In the genomic region with DNA sequence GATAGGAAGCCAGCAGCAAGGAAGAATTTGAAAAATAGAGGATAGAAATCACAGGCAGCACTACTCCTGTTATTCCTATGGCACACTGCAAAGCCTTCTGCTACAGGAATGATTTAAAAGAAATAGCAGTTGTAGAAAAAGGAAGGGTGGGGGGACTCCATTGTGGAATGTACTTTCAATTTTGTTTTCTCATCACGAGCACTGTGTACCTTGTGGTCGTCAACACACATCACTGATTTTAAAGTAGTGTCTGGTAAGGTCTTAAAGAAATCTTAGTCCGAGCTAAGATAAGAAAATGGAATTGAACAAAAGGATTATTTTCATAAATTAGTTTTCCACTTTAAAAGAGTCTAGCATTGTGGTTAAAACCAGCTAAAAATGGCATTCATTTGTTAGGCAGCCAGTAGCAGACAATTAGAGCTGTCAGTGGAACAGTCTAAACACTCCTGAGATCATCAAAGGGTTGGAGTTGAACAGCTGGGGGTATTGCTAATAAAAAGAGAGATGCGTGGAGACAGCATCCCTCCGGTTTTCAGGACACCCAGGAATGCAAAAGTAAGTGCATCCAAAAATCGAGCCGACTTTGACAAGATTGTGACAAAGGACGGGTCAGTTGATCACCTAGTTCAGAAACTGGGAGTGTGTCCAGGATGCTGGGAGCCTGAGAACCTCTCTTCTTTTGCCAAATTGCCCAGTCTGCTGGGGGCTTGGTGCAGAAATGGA, we compare ENCODE assay signal across 23 cellular contexts.
DNase-seq lines count a peak whose midpoint lies in the region; TF ChIP-seq lines count a peak whose summit lies in the region.
"Had no signal": no experiment of that assay in that cellular context is flagged by ENCODE, and none has a peak within 500 bp of the region (broad histone marks: within the 10 kb centered on the region; RNA-seq: fewer than 3 reads in every experiment).

No MANE protein-coding gene starts in this region.

- peak overlapping the region; percentile 65 for H3K27ac Mint-ChIP-seq in neural progenitor cell
- H3K27ac Mint-ChIP-seq in activated T-helper 1 cell treated with anti-CD3 and anti-CD28 coated beads, Interleukin-12 subunit alpha, Interleukin-12 subunit beta, Interleukin-2, Interleukin-4 antibody, amounts not matched to agents 30 ng/mL and 10 ng/mL and 1 ng/mL, durations not matched to agents 14 hours and 24 hours and 36 hours = no peak overlapping the region
- H3K27ac Mint-ChIP-seq: GM23338, IgD-negative memory B cell had no signal

- CTCF ChIA-PET in HEK293 (lab: Yijun Ruan, JAX) = interaction anchor here (0.6 to 1.2 kb wide), 2 partner anchors 27 to 84 kb away, joined by 3 to 6 read pairs; no protein-coding TSS in a partner anchor

- H3F3A ChIP-seq in neural progenitor cell (ENCODE audit: low read depth) = peaks cover 6% of the 10 kb centered on the region

- H3K27ac ChIP-seq in HEK293 (ENCODE audit: extremely low read depth, low read depth, low read length) = no peak overlapping the region
- no peak overlapping the region for H3K27ac ChIP-seq in neural progenitor cell
- H3K27ac ChIP-seq: PC-9, RWPE1 had no signal

- H3K4me1 Mint-ChIP-seq in neural progenitor cell = peaks cover 48% of the 10 kb centered on the region
- no peaks in the 10 kb centered on the region for H3K4me1 Mint-ChIP-seq in activated T-helper 1 cell treated with anti-CD3 and anti-CD28 coated beads, Interleukin-12 subunit alpha, Interleukin-12 subunit beta, Interleukin-2, Interleukin-4 antibody, amounts not matched to agents 30 ng/mL and 10 ng/mL and 1 ng/mL, durations not matched to agents 14 hours and 24 hours and 36 hours (ENCODE audit: low read depth)

- no peak overlapping the region for H2AFZ ChIP-seq in neural progenitor cell (replicated peaks)
- H2AFZ ChIP-seq: GM23338, PC-9 had no signal

- peaks cover 9% of the 10 kb centered on the region for H3K27me3 Mint-ChIP-seq in neural progenitor cell (ENCODE audit: insufficient read depth, low read depth)
- H3K27me3 Mint-ChIP-seq in activated T-helper 1 cell treated with anti-CD3 and anti-CD28 coated beads, Interleukin-12 subunit alpha, Interleukin-12 subunit beta, Interleukin-2, Interleukin-4 antibody, amounts not matched to agents 30 ng/mL and 10 ng/mL and 1 ng/mL, durations not matched to agents 14 hours and 24 hours and 36 hours (ENCODE audit: insufficient read depth) = peaks cover 2% of the 10 kb centered on the region

- H3K4me2 ChIP-seq in neural progenitor cell = no peak overlapping the region
- H3K4me2 ChIP-seq: GM23338, PC-9, SK-N-SH had no signal

- intact Hi-C loops in activated T-helper 1 cell treated with anti-CD3 and anti-CD28 coated beads, Interleukin-12 subunit alpha, Interleukin-12 subunit beta, Interleukin-2, Interleukin-4 antibody, amounts not matched to agents 30 ng/mL and 10 ng/mL and 1 ng/mL, durations not matched to agents 14 hours and 24 hours and 36 hours (cut with micrococcal nuclease) = no loop called here

- no peak overlapping the region for H3K9ac ChIP-seq in neural progenitor cell
- H3K9ac ChIP-seq: SK-N-SH had no signal

- H3K4me1 ChIP-seq in HEK293 (ENCODE audit: control insufficient read depth, insufficient read depth, low read length) (no peaks in the 10 kb centered on the region), neural progenitor cell (peaks cover 38% of the 10 kb centered on the region)
- H3K4me1 ChIP-seq: BE2C had no signal

- H3K27me3 ChIP-seq in neural progenitor cell = no peaks in the 10 kb centered on the region
- H3K27me3 ChIP-seq: BE2C had no signal

- DNase-seq in G401 (ENCODE audit: low spot score) = peak; percentile 49
- peak; percentile 55 for DNase-seq in astrocyte of the cerebellum (ENCODE audit: low read depth)
- no peak for DNase-seq in neural progenitor cell (ENCODE audit: low spot score)
- DNase-seq in DMS53 (lab: John Stamatoyannopoulos, UW) = no peak
- no peak for DNase-seq in activated T-helper 1 cell treated with anti-CD3 and anti-CD28 coated beads, Interleukin-12 subunit alpha, Interleukin-12 subunit beta, Interleukin-2, Interleukin-4 antibody, amounts not matched to agents 30 ng/mL and 10 ng/mL and 1 ng/mL, durations not matched to agents 14 hours and 24 hours and 36 hours (ENCODE audit: low spot score)
- DNase-seq in NCI-H2029 (lab: John Stamatoyannopoulos, UW) = no peak
- DNase-seq: BE2C, DMS79, Karpas-422, MV-4-11, NCI-H1930, NCI-H2171, NCI-H345, NCI-H524, NCI-H82, PC-9, SIG-M5, SK-N-SH had no signal

- H3K9me3 Mint-ChIP-seq in neural progenitor cell = peaks cover 2% of the 10 kb centered on the region
- no peaks in the 10 kb centered on the region for H3K9me3 Mint-ChIP-seq in activated T-helper 1 cell treated with anti-CD3 and anti-CD28 coated beads, Interleukin-12 subunit alpha, Interleukin-12 subunit beta, Interleukin-2, Interleukin-4 antibody, amounts not matched to agents 30 ng/mL and 10 ng/mL and 1 ng/mL, durations not matched to agents 14 hours and 24 hours and 36 hours
- H3K9me3 Mint-ChIP-seq: GM23338 had no signal

- TF ChIP-seq CTCF in HEK293 (tag by site-specific recombination; IDR thresholded peaks at IDR 0.05) = no peak
- TF ChIP-seq CTCF in astrocyte of the cerebellum (IDR thresholded peaks at IDR 0.05; ENCODE audit: low read depth, low read length, missing control alignments) = no peak
- TF ChIP-seq CTCF in neural progenitor cell (IDR thresholded peaks at IDR 0.05) = no peak

- POLR2A ChIA-PET in HEK293 (lab: Yijun Ruan, JAX) = no interaction called here

- in situ Hi-C loops in G401 (cut with HindIII; ENCODE audit: low sequenced_read_pairs) (no loop called here), astrocyte of the cerebellum (cut with HindIII; ENCODE audit: low sequenced_read_pairs) (no loop called here)

- H3K4me3 ChIP-seq in HEK293 (ENCODE audit: low read depth, low read length) (no peak overlapping the region), astrocyte of the cerebellum (ENCODE audit: low read depth, low read length) (no peak overlapping the region), neural progenitor cell (no peak overlapping the region)
- H3K4me3 ChIP-seq: GM23338, HAP-1, PC-9 had no signal

- peaks cover 18% of the 10 kb centered on the region for H3K36me3 Mint-ChIP-seq in neural progenitor cell
- H3K36me3 Mint-ChIP-seq in activated T-helper 1 cell treated with anti-CD3 and anti-CD28 coated beads, Interleukin-12 subunit alpha, Interleukin-12 subunit beta, Interleukin-2, Interleukin-4 antibody, amounts not matched to agents 30 ng/mL and 10 ng/mL and 1 ng/mL, durations not matched to agents 14 hours and 24 hours and 36 hours (ENCODE audit: low read depth) = no peaks in the 10 kb centered on the region
- H3K36me3 Mint-ChIP-seq: IgD-negative memory B cell had no signal

- no peaks in the 10 kb centered on the region for H3K36me3 ChIP-seq in HEK293 (ENCODE audit: control insufficient read depth in 2 of 2, insufficient read depth in 1 of 2, low read length in 2 of 2)
- no peaks in the 10 kb centered on the region for H3K36me3 ChIP-seq in neural progenitor cell
- H3K36me3 ChIP-seq: BE2C, HAP-1 had no signal

- H3K4me3 Mint-ChIP-seq in neural progenitor cell = no peak overlapping the region
- no peak overlapping the region for H3K4me3 Mint-ChIP-seq in activated T-helper 1 cell treated with anti-CD3 and anti-CD28 coated beads, Interleukin-12 subunit alpha, Interleukin-12 subunit beta, Interleukin-2, Interleukin-4 antibody, amounts not matched to agents 30 ng/mL and 10 ng/mL and 1 ng/mL, durations not matched to agents 14 hours and 24 hours and 36 hours
- H3K4me3 Mint-ChIP-seq: GM23338, IgD-negative memory B cell had no signal

- no peaks in the 10 kb centered on the region for H4K20me1 ChIP-seq in neural progenitor cell (ENCODE audit: low read depth)

- no peaks in the 10 kb centered on the region for H3K79me2 ChIP-seq in neural progenitor cell (ENCODE audit: low read depth)

- H3K9me3 ChIP-seq in HEK293 (ENCODE audit: control insufficient read depth, insufficient read depth, low read depth, low read length) (no peaks in the 10 kb centered on the region), neural progenitor cell (ENCODE audit: low read depth) (no peaks in the 10 kb centered on the region)
- H3K9me3 ChIP-seq: BE2C, HAP-1, SK-N-SH had no signal

TF ChIP-seq in HEK293, 187 proteins besides CTCF, POLR2A, EP300 and RAD21:
- no peak for TF ChIP-seq INSM2 (tag by site-specific recombination; IDR thresholded peaks at IDR 0.05)
- TF ChIP-seq, protein P1, sequence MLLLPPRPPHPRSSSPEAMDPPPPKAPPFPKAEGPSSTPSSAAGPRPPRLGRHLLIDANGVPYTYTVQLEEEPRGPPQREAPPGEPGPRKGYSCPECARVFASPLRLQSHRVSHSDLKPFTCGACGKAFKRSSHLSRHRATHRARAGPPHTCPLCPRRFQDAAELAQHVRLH (tag by site-specific recombination; IDR thresholded peaks at IDR 0.05) = no peak
- peak; percentile 29; the same call in 1 of the 2 replicates for TF ChIP-seq GLIS1 (tag by site-specific recombination; IDR thresholded peaks at IDR 0.05)
- TF ChIP-seq OSR2 (tag by site-specific recombination; IDR thresholded peaks at IDR 0.05) = peak; percentile 30; the same call in 1 of the 2 replicates
TF ChIP-seq in HEK293: peak in this region for 2.

Comparison
In these comparisons a context has a peak if more than half of its experiments do, and no peak if none do; other contexts are left out.
1. DNase-seq: peak in G401 (single experiment) and astrocyte of the cerebellum (single experiment); none in neural progenitor cell (single experiment), DMS53 (single experiment), activated T-helper 1 cell treated with anti-CD3 and anti-CD28 coated beads, Interleukin-12 subunit alpha, Interleukin-12 subunit beta, Interleukin-2, Interleukin-4 antibody, amounts not matched to agents 30 ng/mL and 10 ng/mL and 1 ng/mL, durations not matched to agents 14 hours and 24 hours and 36 hours (single experiment) and NCI-H2029 (single experiment).